ENCODE assay signal across 29 cellular contexts in the genomic region with DNA sequence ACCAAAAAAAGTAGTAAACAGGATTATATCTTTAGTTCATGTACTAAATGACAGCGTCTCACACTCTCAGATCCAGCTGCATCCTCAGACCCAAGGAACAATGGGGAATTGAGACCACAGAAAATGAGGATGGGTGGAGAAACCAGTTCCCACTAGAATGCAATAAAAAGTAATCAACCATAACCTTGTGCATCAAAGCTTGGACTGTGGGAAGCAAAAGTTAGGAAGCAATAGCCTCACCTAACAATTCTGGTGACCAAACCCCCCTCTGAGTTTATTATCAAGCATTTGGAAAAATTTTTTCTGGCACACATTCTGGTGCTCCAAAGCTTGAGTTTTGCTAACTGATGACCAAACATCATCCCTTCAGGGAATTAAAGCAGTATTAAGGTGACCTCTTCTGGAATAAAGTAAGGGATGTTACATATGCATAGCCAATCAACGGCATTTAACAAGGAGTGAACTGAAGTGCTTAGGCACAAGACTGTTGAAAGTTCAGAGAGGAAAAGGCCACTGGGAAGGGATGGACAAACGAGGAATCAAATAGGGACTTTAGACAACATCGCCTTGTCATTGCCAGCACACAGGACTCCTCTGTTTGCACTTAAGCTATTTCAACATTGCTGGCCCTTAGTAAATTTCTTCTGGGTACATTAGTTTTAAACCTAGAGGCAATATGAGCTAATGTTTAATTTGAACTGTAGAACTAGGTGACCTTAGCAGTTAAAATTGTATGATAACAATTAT. TPM values are rescaled to one million over a fixed set of nuclear protein-coding genes. Genes with fewer than 3 reads are reported as not detected.
DNase-seq lines count a peak whose midpoint lies in the region; ATAC-seq and TF ChIP-seq lines count a peak whose summit lies in the region.
"Had no signal": no experiment of that assay in that cellular context is flagged by ENCODE, and none has a peak within 500 bp of the region (broad histone marks: within the 10 kb centered on the region; RNA-seq: fewer than 3 reads in every experiment).

No MANE protein-coding gene starts in this region.

- TF ChIP-seq CTCF in RWPE1 (conservative IDR thresholded peaks at IDR 0.05; ENCODE audit: low read depth): no peak

- CTCF ChIA-PET in RWPE1 (lab: Yijun Ruan, JAX): interaction anchor here (0.6 kb wide), 1 partner anchor 306 kb away, joined by 3 read pairs; no protein-coding TSS in a partner anchor

- POLR2A ChIA-PET in RWPE1 (lab: Yijun Ruan, JAX; ENCODE audit: low non-redundant PET): no interaction called here

- no peak overlapping the region for H3K27ac ChIP-seq in RWPE1
- H3K27ac ChIP-seq: gastrocnemius medialis, left lung, neutrophil, Peyer's patch, sigmoid colon, thyroid gland, uterus had no signal

- ATAC-seq in left colon: peak; percentile 49
- ATAC-seq in HG03025 (IDR thresholded peaks at IDR 0.05; ENCODE audit: low FRiP score, unreplicated experiment): no peak
- ATAC-seq: activated CD4-positive, alpha-beta T cell treated with anti-CD3 and anti-CD28 coated beads for 36 hours; activated CD8-positive, alpha-beta T cell treated with anti-CD3 and anti-CD28 coated beads for 36 hours; gastrocnemius medialis; GM12878 had no signal

- intact Hi-C loops in left colon (cut with DNase I, micrococcal nuclease): no loop called here

- peak; percentile 27 for DNase-seq in NCI-H510A treated with DMSO at 0.1 percent for 48 hours (lab: John Stamatoyannopoulos, UW)
- no peak for DNase-seq in NCI-H510A (lab: John Stamatoyannopoulos, UW)
- peak; percentile 68 for DNase-seq in NCI-H526 treated with DMSO at 0.1 percent for 48 hours (lab: John Stamatoyannopoulos, UW)
- DNase-seq in left colon: no peak
- peak; percentile 81 for DNase-seq in renal cortical epithelial cell (ENCODE audit: low read depth)
- DNase-seq in H4 (ENCODE audit: low spot score): no peak
- no peak for DNase-seq in RWPE1 (ENCODE audit: low spot score)
- DNase-seq: activated CD4-positive, alpha-beta T cell treated with anti-CD3 and anti-CD28 coated beads for 36 hours; activated CD8-positive, alpha-beta T cell treated with anti-CD3 and anti-CD28 coated beads for 36 hours; CD4-positive, alpha-beta memory T cell; gastrocnemius medialis; left lung; NCI-H2171; NCI-H524 treated with DMSO at 0.1 percent for 48 hours; Peyer's patch; SHP77 treated with DMSO at 0.1 percent for 48 hours; sigmoid colon; stimulated activated CD4-positive, alpha-beta T cell treated with anti-CD3 and anti-CD28 coated beads, Interleukin-12 subunit alpha, Interleukin-12 subunit beta, amount 100 ng/mL, for 4 hours; stimulated activated CD4-positive, alpha-beta T cell treated with anti-CD3 and anti-CD28 coated beads, Interleukin-2, amount 100 ng/mL, for 48 hours; uterus had no signal

RNA-seq across cellular contexts. Expression of a gene that starts 1.2 kb away (rescaled TPM):
- total RNA-seq in left colon (under 1 TPM in 1 of 2 donors, not detected in 1; 0.39 TPM), renal cortical epithelial cell (0.15 TPM in 1 of 2 replicates, not detected in the other)
- 1.2 and 1.7 TPM in 2 replicates for total RNA-seq in H4 (2014; rRNA removed; shearing (Covaris generic))
- total RNA-seq: A673; activated CD4-positive, alpha-beta T cell treated with anti-CD3 and anti-CD28 coated beads for 36 hours; activated CD8-positive, alpha-beta T cell treated with anti-CD3 and anti-CD28 coated beads for 36 hours; CD4-positive, alpha-beta memory T cell; chondrocyte; endothelial cell of umbilical vein; fibroblast of lung; LHCN-M2; Peyer's patch; sigmoid colon had no signal

Comparison
In these comparisons a context has a peak if more than half of its experiments do, and no peak if none do; other contexts are left out.
1. DNase-seq: peak in NCI-H510A treated with DMSO at 0.1 percent for 48 hours (single experiment), NCI-H526 treated with DMSO at 0.1 percent for 48 hours (single experiment) and renal cortical epithelial cell (single experiment); none in NCI-H510A (single experiment), left colon (0 of 2), H4 (single experiment) and RWPE1 (single experiment).